13 cellular contexts compared by ENCODE assay signal in genomic region chr22:22823126-22823804, GRCh38.
DNase-seq lines count a peak whose midpoint lies in the region; ATAC-seq and TF ChIP-seq lines count a peak whose summit lies in the region.
"Had no signal": no experiment of that assay in that cellular context is flagged by ENCODE, and none has a peak within 500 bp of the region (broad histone marks: within the 10 kb centered on the region; RNA-seq: fewer than 3 reads in every experiment).

No MANE protein-coding gene starts in this region.

- peaks cover 61% of the 10 kb centered on the region for H3K4me1 ChIP-seq in CD4-positive, CD25-positive, alpha-beta regulatory T cell (ENCODE audit: control insufficient read depth, insufficient read depth, low read length, poor library complexity, severe bottlenecking)
- peaks cover 95% of the 10 kb centered on the region for H3K4me1 ChIP-seq in DND-41 (ENCODE audit: insufficient read depth, low read length)
- H3K4me1 ChIP-seq: lower lobe of right lung, tibial artery had no signal

- H3K9me3 ChIP-seq in CD4-positive, CD25-positive, alpha-beta regulatory T cell (ENCODE audit: control insufficient read depth in 2 of 2, low read length in 2 of 2) = no peaks in the 10 kb centered on the region
- H3K9me3 ChIP-seq in DND-41 (ENCODE audit: insufficient read depth, low read length, severe bottlenecking) = no peaks in the 10 kb centered on the region
- H3K9me3 ChIP-seq: lower lobe of right lung, neutrophil, tibial artery had no signal

- no peak for ATAC-seq in CD4-positive, CD25-positive, alpha-beta regulatory T cell (ENCODE audit: low read depth in 2 of 2)
- ATAC-seq in DND-41 (ENCODE audit: insufficient read depth, low read depth) (no peak), GM18861 (IDR thresholded peaks at IDR 0.05; ENCODE audit: unreplicated experiment) (no peak), HG03469 (IDR thresholded peaks at IDR 0.05; ENCODE audit: unreplicated experiment) (no peak), GM18858 (IDR thresholded peaks at IDR 0.05; ENCODE audit: unreplicated experiment) (no peak)
- ATAC-seq in effector memory CD8-positive, alpha-beta T cell (replicated peaks) = no peak
- ATAC-seq: lower lobe of right lung had no signal

- no peaks in the 10 kb centered on the region for H3K79me2 ChIP-seq in DND-41 (ENCODE audit: insufficient read depth, low read length)

- H3K36me3 Mint-ChIP-seq in CD4-positive, CD25-positive, alpha-beta regulatory T cell = no peaks in the 10 kb centered on the region
- H3K36me3 Mint-ChIP-seq in effector memory CD8-positive, alpha-beta T cell (ENCODE audit: insufficient read depth) = peaks cover 4% of the 10 kb centered on the region

- no peaks in the 10 kb centered on the region for H3K27me3 ChIP-seq in CD4-positive, CD25-positive, alpha-beta regulatory T cell (ENCODE audit: control insufficient read depth, insufficient read depth, low read length)
- H3K27me3 ChIP-seq in DND-41 (ENCODE audit: insufficient read depth, low read length, poor library complexity) = no peaks in the 10 kb centered on the region
- H3K27me3 ChIP-seq: neutrophil had no signal

- 0 out of 2 replicates have a peak, but pooled peaks cover 3% of the 10 kb centered on the region for H4K20me1 ChIP-seq in DND-41 (ENCODE audit: insufficient read depth, low read length)

- no peaks in the 10 kb centered on the region for H3K9me3 Mint-ChIP-seq in CD4-positive, CD25-positive, alpha-beta regulatory T cell
- H3K9me3 Mint-ChIP-seq in effector memory CD8-positive, alpha-beta T cell = no peaks in the 10 kb centered on the region
- H3K9me3 Mint-ChIP-seq: activated T-helper 2 cell treated with anti-CD3 and anti-CD28 coated beads, Interferon-gamma antibody, Interleukin-2, Interleukin-4, amounts not matched to agents 10 μg/mL and 5 μg/mL and 100 μg/mL, durations not matched to agents 14 hours and 24 hours and 36 hours had no signal

- H3K36me3 ChIP-seq in CD4-positive, CD25-positive, alpha-beta regulatory T cell (ENCODE audit: control insufficient read depth, insufficient read depth, low read length) = no peaks in the 10 kb centered on the region
- H3K36me3 ChIP-seq in DND-41 (ENCODE audit: insufficient read depth, low read length) = no peaks in the 10 kb centered on the region
- H3K36me3 ChIP-seq: lower lobe of right lung, neutrophil, tibial artery had no signal

- TF ChIP-seq CTCF in DND-41 (IDR thresholded peaks at IDR 0.05; ENCODE audit: borderline replicate concordance, extremely low read depth, low read length, poor library complexity, severe bottlenecking) = no peak

- peaks cover 5% of the 10 kb centered on the region for H3K27me3 Mint-ChIP-seq in CD4-positive, CD25-positive, alpha-beta regulatory T cell
- no peaks in the 10 kb centered on the region for H3K27me3 Mint-ChIP-seq in effector memory CD8-positive, alpha-beta T cell

- peak overlapping the region; percentile 70 to 87 (median 76) for H3K4me3 Mint-ChIP-seq in CD4-positive, CD25-positive, alpha-beta regulatory T cell
- H3K4me3 Mint-ChIP-seq in effector memory CD8-positive, alpha-beta T cell = peak overlapping the region; percentile 86 to 88

- H3K27ac ChIP-seq in CD4-positive, CD25-positive, alpha-beta regulatory T cell (ENCODE audit: insufficient read depth, low read length, poor library complexity, severe bottlenecking) = no peak overlapping the region
- H3K27ac ChIP-seq in DND-41 (ENCODE audit: low read length) = peak overlapping the region; percentile 64
- H3K27ac ChIP-seq: lower lobe of right lung, neutrophil, tibial artery had no signal

- no peak overlapping the region for H2AFZ ChIP-seq in DND-41 (ENCODE audit: low read depth, low read length)

- peaks cover 12 to 88% (median 58%) of the 10 kb centered on the region in 4 donors for H3K4me1 Mint-ChIP-seq in CD4-positive, CD25-positive, alpha-beta regulatory T cell
- H3K4me1 Mint-ChIP-seq in effector memory CD8-positive, alpha-beta T cell (ENCODE audit: low read depth in 2 of 2) = peaks cover 72 to 83% of the 10 kb centered on the region in 2 donors

- peak overlapping the region; percentile 90 to 97 (median 94) for H3K27ac Mint-ChIP-seq in CD4-positive, CD25-positive, alpha-beta regulatory T cell
- peak overlapping the region; percentile 86 for H3K27ac Mint-ChIP-seq in effector memory CD8-positive, alpha-beta T cell
- H3K27ac Mint-ChIP-seq: activated T-helper 2 cell treated with anti-CD3 and anti-CD28 coated beads, Interferon-gamma antibody, Interleukin-2, Interleukin-4, amounts not matched to agents 10 μg/mL and 5 μg/mL and 100 μg/mL, durations not matched to agents 14 hours and 24 hours and 36 hours had no signal

- no peak overlapping the region for H3K4me2 ChIP-seq in DND-41 (ENCODE audit: insufficient read depth, low read length)

- peak overlapping the region; percentile 49 for H3K4me3 ChIP-seq in CD4-positive, CD25-positive, alpha-beta regulatory T cell (ENCODE audit: low read depth, low read length)
- no peak overlapping the region for H3K4me3 ChIP-seq in DND-41 (ENCODE audit: low read depth in 1 of 2, low read length in 2 of 2)
- H3K4me3 ChIP-seq: lower lobe of right lung, tibial artery had no signal

- H3K9ac ChIP-seq in DND-41 (ENCODE audit: low read depth, low read length) = no peak overlapping the region

- no peak for DNase-seq in CD4-positive, CD25-positive, alpha-beta regulatory T cell
- DNase-seq in DND-41 (peak; percentile 55), SKM-1 treated with dmso at 0.1 percent for 144 hours (lab: John Stamatoyannopoulos, UW; ENCODE audit: unreplicated experiment) (peak; percentile 70), NCI-H1417 (lab: John Stamatoyannopoulos, UW) (no peak)
- no peak for DNase-seq in effector memory CD8-positive, alpha-beta T cell
- DNase-seq: hippocampal formation, lower lobe of right lung, tibial artery had no signal

Comparison
In these comparisons a context has a peak if more than half of its experiments do, and no peak if none do; other contexts are left out.
1. DNase-seq: peak in DND-41 (single experiment) and SKM-1 treated with dmso at 0.1 percent for 144 hours (single experiment); none in CD4-positive, CD25-positive, alpha-beta regulatory T cell (0 of 3), effector memory CD8-positive, alpha-beta T cell (0 of 3) and NCI-H1417 (0 of 3).